Comparison of ENCODE assay signal across 11 cellular contexts in the genomic region with DNA sequence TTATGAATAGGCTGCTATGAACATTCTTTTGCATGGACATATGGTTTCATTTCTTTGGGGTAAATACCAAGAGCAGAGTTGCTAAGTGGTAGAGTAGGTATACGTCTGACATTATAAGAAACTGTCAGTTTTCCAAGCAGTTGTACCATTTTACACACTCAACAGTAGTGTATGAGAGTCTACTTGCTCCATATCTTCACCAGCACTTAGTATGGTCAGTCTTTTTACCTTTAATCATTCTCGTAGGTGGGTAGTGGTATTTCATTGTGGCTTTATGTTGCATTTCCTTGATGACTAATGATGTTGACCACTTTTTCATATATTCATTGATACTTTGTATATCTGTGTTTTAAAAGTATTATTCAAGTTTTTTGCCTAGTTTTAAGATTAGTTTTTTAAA. TPM values are rescaled to one million over a fixed set of nuclear protein-coding genes. Genes with fewer than 3 reads are reported as not detected.
"Had no signal": no experiment of that assay in that cellular context is flagged by ENCODE, and none has a peak within 500 bp of the region (broad histone marks: within the 10 kb centered on the region; RNA-seq: fewer than 3 reads in every experiment).

No MANE protein-coding gene starts in this region.

- H3K27ac Mint-ChIP-seq: IgD-negative memory B cell had no signal

- H3K4me2 ChIP-seq: KMS-11 had no signal

- FAIRE-seq: HepG2, HTR-8/SVneo had no signal

- H3K4me1 Mint-ChIP-seq: IgD-negative memory B cell had no signal

- H3K27ac ChIP-seq: HL-60, KMS-11 had no signal

- H3K36me3 Mint-ChIP-seq: IgD-negative memory B cell had no signal

- H3K9ac ChIP-seq: KMS-11 had no signal

- H3K4me3 Mint-ChIP-seq: IgD-negative memory B cell had no signal

- ATAC-seq: HepG2 had no signal

- DNase-seq: IMR-90, Karpas-422, KBM-7, KG1 had no signal

RNA-seq across cellular contexts. Expression of gene POU6F2, which starts 45.1 kb away (rescaled TPM):
- total RNA-seq: HepG2, HT-29, HT1080, IMR-90 had no signal
- polyA plus RNA-seq: HepG2, IgD-negative memory B cell, IMR-90 had no signal
